12 cellular contexts compared by ENCODE assay signal in the genomic region with DNA sequence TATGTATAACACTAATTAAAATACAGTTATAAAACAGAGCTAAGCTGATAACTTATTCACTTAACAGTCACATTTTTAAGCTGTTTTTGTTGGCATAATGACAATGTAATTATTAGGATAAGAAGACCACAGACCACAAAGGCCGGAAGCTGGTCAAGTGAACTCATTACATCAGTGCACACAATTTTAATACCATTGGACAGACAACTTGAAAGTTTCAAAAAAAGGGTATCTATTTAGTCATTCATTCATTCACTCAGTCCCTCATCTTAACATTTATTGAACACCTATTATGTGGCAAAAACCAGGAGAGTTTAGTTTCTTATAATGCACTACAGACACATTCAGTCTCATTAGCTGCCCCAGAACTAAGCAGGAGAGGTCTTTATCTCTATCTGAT. TPM values are rescaled to one million over a fixed set of nuclear protein-coding genes. Genes with fewer than 3 reads are reported as not detected.
A peak's percentile ranks its signal among the peaks of the same experiment; 100 is the strongest.
DNase-seq lines count a peak whose midpoint lies in the region; ATAC-seq, FAIRE-seq and TF ChIP-seq lines count a peak whose summit lies in the region.
"Had no signal": no experiment of that assay in that cellular context is flagged by ENCODE, and none has a peak within 500 bp of the region (broad histone marks: within the 10 kb centered on the region; RNA-seq: fewer than 3 reads in every experiment).

No MANE protein-coding gene starts in this region.

- H3K9ac ChIP-seq in GM12878 (ENCODE audit: control insufficient read depth, insufficient read depth, low read length): no peak overlapping the region

- no peak for ATAC-seq in activated T-cell treated with anti-CD3 and anti-CD28 coated beads, Interleukin-2, amount 50 U/mL, for 4 hours
- ATAC-seq in GM12878 (peak; percentile 6; the same call in 1 of the 3 replicates), HG03139 (IDR thresholded peaks at IDR 0.05; ENCODE audit: unreplicated experiment) (no peak)

- H3K4me1 ChIP-seq in Peyer's patch (peaks cover 0 to 19% (median 2%) of the 10 kb centered on the region in 4 donors), GM12878 (ENCODE audit: control insufficient read depth, insufficient read depth, low read length) (peaks cover 32% of the 10 kb centered on the region), right atrium auricular region (peaks cover 0 to 40% of the 10 kb centered on the region in 2 donors)

- no peak for TF ChIP-seq RAD21 in GM12878 (IDR thresholded peaks at IDR 0.05; ENCODE audit: insufficient read depth, low read depth, low read length)

- H3K9me3 Mint-ChIP-seq in activated T-cell treated with anti-CD3 and anti-CD28 coated beads, Interleukin-2, amount 50 U/mL, for 4 hours: no peaks in the 10 kb centered on the region
- H3K9me3 Mint-ChIP-seq in endothelial cell (ENCODE audit: unreplicated experiment): no peaks in the 10 kb centered on the region

- 37% methylated on average over 1 of the region's 1 CpG for WGBS in GM12878 (ENCODE audit: insufficient coverage, insufficient replicate concordance, low lambda C conversion rate, missing lambda C conversion rate)

- H3K4me1 Mint-ChIP-seq in activated T-cell treated with anti-CD3 and anti-CD28 coated beads, Interleukin-2, amount 50 U/mL, for 4 hours (ENCODE audit: low read depth): peaks cover 78% of the 10 kb centered on the region
- H3K4me1 Mint-ChIP-seq in endothelial cell (ENCODE audit: unreplicated experiment): peaks cover 8% of the 10 kb centered on the region

- no peaks in the 10 kb centered on the region for H3K27me3 Mint-ChIP-seq in activated T-cell treated with anti-CD3 and anti-CD28 coated beads, Interleukin-2, amount 50 U/mL, for 4 hours (ENCODE audit: low read depth)
- no peaks in the 10 kb centered on the region for H3K27me3 Mint-ChIP-seq in endothelial cell (ENCODE audit: unreplicated experiment)

- in situ Hi-C loops in GM12878 (cut with MboI): no loop called here

- TF ChIP-seq EP300 in GM12878 (IDR thresholded peaks at IDR 0.05; ENCODE audit: borderline replicate concordance in 1 of 2, control insufficient read depth in 1 of 2, low read depth in 2 of 2, low read length in 2 of 2): peak in 1 of 2 experiments; percentile 19; a peak in 1 of 4 replicates

- 0 out of 2 replicates have a peak, but pooled peaks cover 2% of the 10 kb centered on the region for H4K20me1 ChIP-seq in GM12878 (ENCODE audit: control insufficient read depth, insufficient read depth)

- H2AFZ ChIP-seq in GM12878 (ENCODE audit: control insufficient read depth, low read depth, low read length): no peak overlapping the region

- POLR2A ChIA-PET in GM12878 (lab: Charles Lee): interaction anchor here (0.7 to 1.7 kb wide), 3 partner anchors 9 to 265 kb away, joined by 3 to 7 read pairs (median 3); no protein-coding TSS in a partner anchor

- no peak overlapping the region for H3K4me3 ChIP-seq in Peyer's patch
- H3K4me3 ChIP-seq in GM12878: no peak overlapping the region
- H3K4me3 ChIP-seq in right atrium auricular region: no peak overlapping the region

- no TSS peak for BruUV-seq in GM12878 (replicated peaks; lab: Mats Ljungman, UMichigan)

- H3K27ac ChIP-seq in Peyer's patch (no peak overlapping the region), GM12878 (ENCODE audit: control insufficient read depth, insufficient read depth) (no peak overlapping the region; the same call in 1 of the 2 replicates), right atrium auricular region (no peak overlapping the region)

- FAIRE-seq in GM12878 (lab: Jason Lieb, UNC): no peak

- RAD21 ChIA-PET in GM12878 (lab: Charles Lee; ENCODE audit: unreplicated experiment): interaction anchor here (0.8 to 4.5 kb wide), 4 partner anchors 8 to 132 kb away, joined by 3 to 39 read pairs (median 3); no protein-coding TSS in a partner anchor

- H3K36me3 Mint-ChIP-seq in activated T-cell treated with anti-CD3 and anti-CD28 coated beads, Interleukin-2, amount 50 U/mL, for 4 hours (ENCODE audit: insufficient read depth): no peaks in the 10 kb centered on the region
- H3K36me3 Mint-ChIP-seq in endothelial cell (ENCODE audit: low read depth, unreplicated experiment): no peaks in the 10 kb centered on the region

- H3K36me3 ChIP-seq in Peyer's patch (no peaks in the 10 kb centered on the region), GM12878 (ENCODE audit: control insufficient read depth in 2 of 2, insufficient read depth in 2 of 2, low read length in 1 of 2) (no peaks in the 10 kb centered on the region), right atrium auricular region (no peaks in the 10 kb centered on the region)

- TF ChIP-seq CTCF in Peyer's patch (IDR thresholded peaks at IDR 0.05): no peak
- no peak for TF ChIP-seq CTCF in GM12878 (IDR thresholded peaks at IDR 0.05 in 2 of 3, conservative IDR thresholded peaks at IDR 0.05 in 1 of 3; ENCODE audit: control insufficient read depth in 2 of 3, extremely low read depth in 1 of 3, insufficient read depth in 1 of 3, low read depth in 3 of 3, low read length in 3 of 3)
- TF ChIP-seq CTCF in right atrium auricular region (IDR thresholded peaks at IDR 0.05): no peak
- TF ChIP-seq CTCF in endothelial cell (IDR thresholded peaks at IDR 0.05; ENCODE audit: unreplicated experiment): no peak

- SMC1A ChIA-PET in GM12878 (lab: Charles Lee; ENCODE audit: uncharacterized antibody, unreplicated experiment): interaction anchor here (0.7 to 5.2 kb wide), 6 partner anchors 9 to 56 kb away, joined by 3 to 63 read pairs (median 16); no protein-coding TSS in a partner anchor

- DNase-seq in activated T-cell treated with anti-CD3 and anti-CD28 coated beads, Interleukin-2, amount 50 U/mL, for 4 hours: no peak
- no peak for DNase-seq in activated T-cell treated with anti-CD3 and anti-CD28 coated beads, Interleukin-2, amount 50 U/mL, for 48 hours
- DNase-seq in Peyer's patch: peak in 2 of 3 donors; percentile 26 to 52
- no peak for DNase-seq in GM12878 (ENCODE audit: low read depth, low spot score)
- DNase-seq in pulmonary artery endothelial cell (ENCODE audit: low read depth, low spot score): peak; percentile 59
- no peak for DNase-seq in right atrium auricular region (ENCODE audit: low spot score)
- no peak for DNase-seq in endothelial cell (ENCODE audit: low spot score)
- DNase-seq: activated effector memory CD4-positive, alpha-beta T cell treated with Interleukin-2 at 50 U/mL for 16 hours; NCI-H446; stimulated activated CD4-positive, alpha-beta T cell treated with anti-CD3 and anti-CD28 coated beads, Interleukin-15, amount 100 ng/mL, for 24 hours; T-helper 1 cell had no signal

- no peak overlapping the region for H3K27ac Mint-ChIP-seq in endothelial cell (ENCODE audit: unreplicated experiment)

- TF ChIP-seq POLR2A in Peyer's patch (IDR thresholded peaks at IDR 0.05) (no peak), GM12878 (IDR thresholded peaks at IDR 0.05; ENCODE audit: low read depth, low read length) (no peak)

- peak overlapping the region; percentile 57 for H3K4me3 Mint-ChIP-seq in activated T-cell treated with anti-CD3 and anti-CD28 coated beads, Interleukin-2, amount 50 U/mL, for 4 hours
- H3K4me3 Mint-ChIP-seq in endothelial cell (ENCODE audit: unreplicated experiment): no peak overlapping the region

- intact Hi-C loops in GM12878 (cut with micrococcal nuclease; ENCODE audit: unreplicated experiment): no loop called here

- CTCF ChIA-PET in GM12878 (lab: Yijun Ruan, JAX): interaction anchor here (0.6 to 5.4 kb wide), 8 partner anchors 8 to 264 kb away, joined by 3 to 35 read pairs (median 4); partner anchors contain the start of gene ERP44

- no peaks in the 10 kb centered on the region for H3K9me3 ChIP-seq in Peyer's patch
- H3K9me3 ChIP-seq in GM12878 (replicated peaks; ENCODE audit: control insufficient read depth, insufficient read depth, low read length): no peaks in the 10 kb centered on the region
- H3K9me3 ChIP-seq in right atrium auricular region: no peaks in the 10 kb centered on the region

- H3K27me3 ChIP-seq in Peyer's patch (no peaks in the 10 kb centered on the region), GM12878 (replicated peaks in 1 of 2; ENCODE audit: control insufficient read depth in 2 of 2, insufficient read depth in 2 of 2, low read length in 1 of 2) (no peaks in the 10 kb centered on the region), right atrium auricular region (no peaks in the 10 kb centered on the region)

- H3K4me2 ChIP-seq in GM12878 (ENCODE audit: control insufficient read depth, insufficient read depth): peak overlapping the region; percentile 40; the same call in 1 of the 2 replicates

- H3K79me2 ChIP-seq in GM12878 (ENCODE audit: control insufficient read depth, insufficient read depth, low read length): peaks cover 90% of the 10 kb centered on the region

RNA-seq across cellular contexts. Expression of gene ERP44, which starts 11.6 kb away (rescaled TPM):
- 10 to 100 TPM; 14.5 to 16.5 (median 14.8) TPM for total RNA-seq in activated T-cell treated with anti-CD3 and anti-CD28 coated beads, Interleukin-2, amount 50 U/mL, for 4 hours
- 10 to 100 TPM in 3 of 4 donors, 1 to 10 TPM in 1; 9.9 to 21.9 (median 17.4) TPM for total RNA-seq in Peyer's patch
- total RNA-seq in GM12878 (2013; cell fraction: nucleolus; rRNA removed): 30.7 and 36.2 TPM in 2 replicates
- total RNA-seq in GM12878 (2014; rRNA removed): 18.4 and 19.1 TPM in 2 replicates
- 27.2 and 28.0 TPM in 2 replicates for total RNA-seq in GM12878 (2014; rRNA removed; fragmentation: Illumina TruSeq; extraction: Trizol)
- total RNA-seq in GM12878 (2021): 20.1 and 21.2 TPM in 2 replicates
- 16.7 TPM for polyA plus RNA-seq in GM12878 (2011; ENCODE audit: low read depth)
- polyA plus RNA-seq in GM12878 (2011; rRNA removed): 11.5 and 12.0 TPM in 2 replicates
- 5.2 and 6.4 TPM in 2 replicates for polyA plus RNA-seq in GM12878 (2011; cell fraction: cytosol; rRNA removed)
- 7.1 and 8.6 TPM in 2 replicates for polyA plus RNA-seq in GM12878 (2011; cell fraction: nucleus; rRNA removed)
- 22.3 and 27.6 TPM in 2 replicates for polyA plus RNA-seq in GM12878 (2012)
- 28.7 and 34.6 TPM in 2 replicates for polyA plus RNA-seq in GM12878 (2014; fragmentation: Illumina TruSeq; extraction: Trizol)
- polyA plus RNA-seq in GM12878 (2014; fragmentation: Nextera tagmentation; extraction: Ambion mirVana): 10 to 100 TPM; 13.5 to 14.4 TPM
- 17.3 TPM in 2 replicates for polyA plus RNA-seq in GM12878 (2014; rRNA removed)
- polyA plus RNA-seq in GM12878 (2016; fragmentation: Nextera tagmentation; extraction: Ambion mirVana): 10 to 100 TPM; 51.2 to 52.4 TPM
- polyA minus RNA-seq in GM12878 (2011; rRNA and poly(A)+ RNA removed): 4.8 and 6.7 TPM in 2 replicates
- polyA minus RNA-seq in GM12878 (2011; cell fraction: cytosol; rRNA and poly(A)+ RNA removed): 3.9 and 6.3 TPM in 2 replicates
- 10.2 and 17.9 TPM in 2 replicates for polyA minus RNA-seq in GM12878 (2011; cell fraction: nucleus; rRNA and poly(A)+ RNA removed)
- total RNA-seq in pulmonary artery endothelial cell: 7.6 and 9.3 TPM in 2 replicates
- 10 to 100 TPM; 11.0 to 12.9 TPM for total RNA-seq in right atrium auricular region
- total RNA-seq in endothelial cell (ENCODE audit: unreplicated experiment): 14.5 TPM

RNA-seq across cellular contexts. Expression of gene INVS, which starts 11.8 kb away (rescaled TPM):
- total RNA-seq in activated T-cell treated with anti-CD3 and anti-CD28 coated beads, Interleukin-2, amount 50 U/mL, for 4 hours: 10 to 100 TPM; 10.2 to 11.1 (median 10.4) TPM
- total RNA-seq in Peyer's patch (10 to 100 TPM; 22.1 to 56.9 (median 37.3) TPM), GM12878 (2014; rRNA removed) (20.7 and 20.8 TPM in 2 replicates), GM12878 (2014; rRNA removed; fragmentation: Illumina TruSeq; extraction: Trizol) (14.0 and 15.3 TPM in 2 replicates), GM12878 (2021) (13.9 and 14.2 TPM in 2 replicates), pulmonary artery endothelial cell (19.5 and 34.9 TPM in 2 replicates), right atrium auricular region (10 to 100 TPM in 1 of 2 donors, 1 to 10 TPM in 1; 7.8 to 10.1 TPM), endothelial cell (ENCODE audit: unreplicated experiment) (21.6 TPM)
- 76.3 and 79.8 TPM in 2 replicates for total RNA-seq in GM12878 (2013; cell fraction: nucleolus; rRNA removed)
- 5.3 TPM for polyA plus RNA-seq in GM12878 (2011; ENCODE audit: low read depth)
- polyA plus RNA-seq in GM12878 (2011; rRNA removed) (11.5 and 12.4 TPM in 2 replicates), GM12878 (2014; fragmentation: Illumina TruSeq; extraction: Trizol) (11.4 and 13.0 TPM in 2 replicates), GM12878 (2014; fragmentation: Nextera tagmentation; extraction: Ambion mirVana) (1 to 10 TPM in 1 of 2 experiments, under 1 TPM in 1; 0.93 to 1.0 TPM), GM12878 (2014; rRNA removed) (10.1 and 13.4 TPM in 2 replicates), GM12878 (2016; fragmentation: Nextera tagmentation; extraction: Ambion mirVana) (10 to 100 TPM; 13.4 to 13.9 TPM)
- 7.0 and 9.1 TPM in 2 replicates for polyA plus RNA-seq in GM12878 (2011; cell fraction: cytosol; rRNA removed)
- polyA plus RNA-seq in GM12878 (2011; cell fraction: nucleus; rRNA removed): 18.3 and 19.0 TPM in 2 replicates
- polyA plus RNA-seq in GM12878 (2012): 6.6 and 8.2 TPM in 2 replicates
- polyA minus RNA-seq in GM12878 (2011; rRNA and poly(A)+ RNA removed): 24.2 and 36.5 TPM in 2 replicates
- 5.5 and 6.1 TPM in 2 replicates for polyA minus RNA-seq in GM12878 (2011; cell fraction: cytosol; rRNA and poly(A)+ RNA removed)
- polyA minus RNA-seq in GM12878 (2011; cell fraction: nucleus; rRNA and poly(A)+ RNA removed): 28.4 and 34.3 TPM in 2 replicates

Comparison
In these comparisons a context has a peak if more than half of its experiments do, and no peak if none do; other contexts are left out.
1. DNase-seq: peak in Peyer's patch (2 of 3) and pulmonary artery endothelial cell (single experiment); none in activated T-cell treated with anti-CD3 and anti-CD28 coated beads, Interleukin-2, amount 50 U/mL, for 4 hours (single experiment), activated T-cell treated with anti-CD3 and anti-CD28 coated beads, Interleukin-2, amount 50 U/mL, for 48 hours (0 of 2), GM12878 (single experiment), right atrium auricular region (single experiment) and endothelial cell (single experiment).